Comparison of ENCODE assay signal across 14 cellular contexts in genomic region chr15:95973566-95974256, GRCh38.
DNase-seq lines count a peak whose midpoint lies in the region; ATAC-seq and TF ChIP-seq lines count a peak whose summit lies in the region.
"Had no signal": no experiment of that assay in that cellular context is flagged by ENCODE, and none has a peak within 500 bp of the region (broad histone marks: within the 10 kb centered on the region; RNA-seq: fewer than 3 reads in every experiment).

No MANE protein-coding gene starts in this region.

- H4K20me1 ChIP-seq in neural progenitor cell (ENCODE audit: low read depth) = no peaks in the 10 kb centered on the region

- H3K9ac ChIP-seq in neural progenitor cell = no peak overlapping the region
- H3K9ac ChIP-seq: parathyroid adenoma had no signal

- peaks cover 40% of the 10 kb centered on the region for H3K4me1 Mint-ChIP-seq in neural progenitor cell
- no peaks in the 10 kb centered on the region for H3K4me1 Mint-ChIP-seq in activated naive CD4-positive, alpha-beta T cell treated with anti-CD3 and anti-CD28 coated beads, Interleukin-2, amount 10 ng/mL, durations not matched to agents 7 days and 5 days
- H3K4me1 Mint-ChIP-seq: CD8-positive, alpha-beta memory T cell had no signal

- ATAC-seq in GM18907 (IDR thresholded peaks at IDR 0.05; ENCODE audit: unreplicated experiment) (peak; percentile 86), HG02571 (IDR thresholded peaks at IDR 0.05; ENCODE audit: unreplicated experiment) (peak; percentile 63), HG03175 (IDR thresholded peaks at IDR 0.05; ENCODE audit: unreplicated experiment) (peak; percentile 51)

- TF ChIP-seq CTCF in neural progenitor cell (IDR thresholded peaks at IDR 0.05) = no peak
- no peak for TF ChIP-seq CTCF in coronary artery (IDR thresholded peaks at IDR 0.05)

- H3K36me3 ChIP-seq in neural progenitor cell = no peaks in the 10 kb centered on the region
- H3K36me3 ChIP-seq: cardiac muscle cell had no signal

- no peaks in the 10 kb centered on the region for H3K36me3 Mint-ChIP-seq in neural progenitor cell
- no peaks in the 10 kb centered on the region for H3K36me3 Mint-ChIP-seq in activated naive CD4-positive, alpha-beta T cell treated with anti-CD3 and anti-CD28 coated beads, Interleukin-2, amount 10 ng/mL, durations not matched to agents 7 days and 5 days
- H3K36me3 Mint-ChIP-seq: CD8-positive, alpha-beta memory T cell had no signal

- H3K4me3 ChIP-seq in neural progenitor cell (no peak overlapping the region), coronary artery (no peak overlapping the region)
- H3K4me3 ChIP-seq: cardiac muscle cell had no signal

- peak overlapping the region; percentile 68 for H2AFZ ChIP-seq in neural progenitor cell (replicated peaks)
- H2AFZ ChIP-seq: parathyroid adenoma had no signal

- CTCF ChIA-PET in activated naive CD4-positive, alpha-beta T cell treated with anti-CD3 and anti-CD28 coated beads, Interleukin-2, amount 10 ng/mL, durations not matched to agents 7 days and 5 days (lab: Charles Lee) = no interaction called here

- H3K27ac ChIP-seq in neural progenitor cell = no peak overlapping the region
- H3K27ac ChIP-seq in coronary artery = no peak overlapping the region
- H3K27ac ChIP-seq: cardiac muscle cell, parathyroid adenoma had no signal

- H3K27ac Mint-ChIP-seq in neural progenitor cell = peak overlapping the region; percentile 73
- H3K27ac Mint-ChIP-seq in activated naive CD4-positive, alpha-beta T cell treated with anti-CD3 and anti-CD28 coated beads, Interleukin-2, amount 10 ng/mL, durations not matched to agents 7 days and 5 days = no peak overlapping the region

- no peak overlapping the region for H3K4me2 ChIP-seq in neural progenitor cell

- H3K4me1 ChIP-seq in neural progenitor cell = peaks cover 21% of the 10 kb centered on the region
- H3K4me1 ChIP-seq: parathyroid adenoma had no signal

- no peaks in the 10 kb centered on the region for H3K9me3 ChIP-seq in neural progenitor cell (ENCODE audit: low read depth)

- H3K27me3 ChIP-seq in neural progenitor cell = no peaks in the 10 kb centered on the region
- H3K27me3 ChIP-seq: cardiac muscle cell had no signal

- H3K79me2 ChIP-seq in neural progenitor cell (ENCODE audit: low read depth) = no peaks in the 10 kb centered on the region
- H3K79me2 ChIP-seq: parathyroid adenoma had no signal

- peaks cover 5% of the 10 kb centered on the region for H3K9me3 Mint-ChIP-seq in neural progenitor cell
- no peaks in the 10 kb centered on the region for H3K9me3 Mint-ChIP-seq in activated naive CD4-positive, alpha-beta T cell treated with anti-CD3 and anti-CD28 coated beads, Interleukin-2, amount 10 ng/mL, durations not matched to agents 7 days and 5 days

- no peaks in the 10 kb centered on the region for H3F3A ChIP-seq in neural progenitor cell (ENCODE audit: low read depth)

- H3K27me3 Mint-ChIP-seq in neural progenitor cell (ENCODE audit: insufficient read depth, low read depth) = peaks cover 6% of the 10 kb centered on the region
- H3K27me3 Mint-ChIP-seq in activated naive CD4-positive, alpha-beta T cell treated with anti-CD3 and anti-CD28 coated beads, Interleukin-2, amount 10 ng/mL, durations not matched to agents 7 days and 5 days = peaks cover 13% of the 10 kb centered on the region

- DNase-seq in neural progenitor cell (ENCODE audit: low spot score) = no peak
- no peak for DNase-seq in DMS153 treated with DMSO at 0.1 percent for 48 hours (lab: John Stamatoyannopoulos, UW; ENCODE audit: unreplicated experiment)
- no peak for DNase-seq in stimulated activated CD4-positive, alpha-beta T cell treated with anti-CD3 and anti-CD28 coated beads, Interleukin-1b, Interleukin-23, amount 100 ng/mL, for 48 hours
- no peak for DNase-seq in activated naive CD4-positive, alpha-beta T cell treated with anti-CD3 and anti-CD28 coated beads, Interleukin-2, amount 10 ng/mL, durations not matched to agents 7 days and 5 days
- DNase-seq in coronary artery (ENCODE audit: low spot score) = no peak
- DNase-seq: CD8-positive, alpha-beta memory T cell; NCI-H1436; stimulated activated CD4-positive, alpha-beta T cell treated with anti-CD3 and anti-CD28 coated beads, Interleukin-2, amount 100 ng/mL, for 24 hours; stimulated activated naive CD4-positive, alpha-beta T cell treated with Interleukin-2 at 50 U/mL for 16 hours had no signal

- H3K4me3 Mint-ChIP-seq in neural progenitor cell = no peak overlapping the region
- no peak overlapping the region for H3K4me3 Mint-ChIP-seq in activated naive CD4-positive, alpha-beta T cell treated with anti-CD3 and anti-CD28 coated beads, Interleukin-2, amount 10 ng/mL, durations not matched to agents 7 days and 5 days
- H3K4me3 Mint-ChIP-seq: CD8-positive, alpha-beta memory T cell had no signal
